In the genomic region with DNA sequence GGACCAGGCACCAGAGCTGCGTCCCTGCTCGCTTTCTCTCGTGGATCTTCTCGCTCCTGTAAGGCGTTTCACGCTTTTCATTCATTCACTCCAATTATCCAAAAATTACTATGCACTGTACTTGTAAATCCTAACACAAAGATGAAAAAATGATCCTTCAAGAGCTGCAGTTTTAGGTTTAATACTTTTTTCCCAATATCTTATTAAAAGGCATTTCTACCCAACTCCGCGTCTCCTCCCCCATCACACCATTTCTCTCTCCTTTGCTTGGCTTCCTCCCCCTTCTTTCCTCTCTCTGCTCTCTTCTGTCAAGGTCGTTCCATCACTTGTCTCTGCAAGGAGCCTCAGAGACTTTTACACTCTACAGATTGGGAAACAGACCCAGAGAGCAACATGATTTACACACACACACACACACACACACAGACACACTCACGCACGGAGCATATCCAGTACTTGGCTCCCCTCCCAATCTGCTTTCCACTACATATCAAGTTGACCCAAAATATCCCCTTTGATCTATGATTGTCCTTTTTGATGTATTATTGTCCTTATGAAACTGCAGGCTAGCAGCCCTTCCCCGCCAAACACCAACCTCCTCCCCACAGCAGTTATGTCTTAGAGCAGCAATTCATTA, we compare ENCODE assay signal across 8 cellular contexts. TPM values are rescaled to one million over a fixed set of nuclear protein-coding genes. Genes with fewer than 3 reads are reported as not detected.
DNase-seq lines count a peak whose midpoint lies in the region; ATAC-seq and TF ChIP-seq lines count a peak whose summit lies in the region.

No MANE protein-coding gene starts in this region.

- peak overlapping the region; percentile 91 for H3K4me2 ChIP-seq in mammary epithelial cell (ENCODE audit: insufficient read depth, low read depth, low read length)

- peaks cover 37% of the 10 kb centered on the region for H3K4me1 ChIP-seq in mammary epithelial cell (ENCODE audit: insufficient read depth, low read length)

- in situ Hi-C loops in mammary epithelial cell (cut with MboI; ENCODE audit: low sequenced_read_pairs in 2 of 2): loop anchor here in 1 of 2 donors (5.0 to 10.0 kb wide), 3 partner anchors 60 to 358 kb away; no protein-coding TSS in a partner anchor

- 20% methylated on average over 9 of the region's 12 CpGs for WGBS in mammary epithelial cell (ENCODE audit: low coverage, missing lambda C conversion rate)

- H3K27ac ChIP-seq in 22Rv1 (no peak overlapping the region), mammary epithelial cell (ENCODE audit: insufficient read depth, low read depth, low read length) (peak overlapping the region; percentile 9)

- TF ChIP-seq CTCF in 22Rv1 (IDR thresholded peaks at IDR 0.05) (peak; percentile 80), mammary epithelial cell (conservative IDR thresholded peaks at IDR 0.05 in 1 of 2, IDR thresholded peaks at IDR 0.05 in 1 of 2; ENCODE audit: extremely low read depth in 1 of 2, insufficient read depth in 1 of 2, low read depth in 1 of 2, low read length in 2 of 2) (no peak)

- dilution Hi-C loops in mammary epithelial cell (cut with HindIII; ENCODE audit: low sequenced_read_pairs): no loop called here

- peak overlapping the region; percentile 77 for H2AFZ ChIP-seq in mammary epithelial cell (ENCODE audit: low read depth, low read length)

- H3K9me3 Mint-ChIP-seq in memory B cell: no peaks in the 10 kb centered on the region

- H4K20me1 ChIP-seq in mammary epithelial cell (ENCODE audit: insufficient read depth, low read length): no peaks in the 10 kb centered on the region

- no peaks in the 10 kb centered on the region for H3K79me2 ChIP-seq in mammary epithelial cell (ENCODE audit: insufficient read depth, low read length)

- no peak for ATAC-seq in memory B cell (ENCODE audit: low read depth)
- ATAC-seq in GM19397 (IDR thresholded peaks at IDR 0.05; ENCODE audit: unreplicated experiment): no peak
- ATAC-seq in HG02852 (IDR thresholded peaks at IDR 0.05; ENCODE audit: unreplicated experiment): no peak

- peak overlapping the region; percentile 27 to 43 (median 42) for H3K4me3 ChIP-seq in mammary epithelial cell (replicated peaks in 1 of 3; ENCODE audit: insufficient read depth in 1 of 3, low read depth in 2 of 3, low read length in 3 of 3)

- intact Hi-C loops in mammary epithelial cell (cut with micrococcal nuclease): loop anchor here (1.0 to 10.0 kb wide), 6 partner anchors 62 to 361 kb away; a partner anchor contains a TSS

- CTCF ChIA-PET in mammary epithelial cell (lab: Charles Lee; ENCODE audit: low non-redundant PET): interaction anchor here (0.8 to 1.3 kb wide), 4 partner anchors 16 to 93 kb away, joined by 3 to 7 read pairs (median 4); no protein-coding TSS in a partner anchor

- H3K9ac ChIP-seq in mammary epithelial cell (ENCODE audit: insufficient read depth, low read length): peak overlapping the region; percentile 30

- no TSS peak for BruUV-seq in mammary epithelial cell (replicated peaks; lab: Mats Ljungman, UMichigan)

- no peaks in the 10 kb centered on the region for H3K27me3 ChIP-seq in mammary epithelial cell (ENCODE audit: insufficient read depth, low read length)

- peaks cover 7% of the 10 kb centered on the region for H3K4me1 Mint-ChIP-seq in memory B cell

- H3K27me3 Mint-ChIP-seq in memory B cell: peaks cover 24% of the 10 kb centered on the region

- DNase-seq in HT-29 (ENCODE audit: low spot score) (peak; percentile 22), mammary epithelial cell (no peak), memory B cell (ENCODE audit: low spot score in 2 of 2) (no peak), amygdala (lab: John Stamatoyannopoulos, UW) (no peak), DMS53 (lab: John Stamatoyannopoulos, UW) (no peak)

- no peak overlapping the region for H3K27ac Mint-ChIP-seq in memory B cell

- H3K9me3 ChIP-seq in mammary epithelial cell (replicated peaks; ENCODE audit: insufficient read depth, low read length): no peaks in the 10 kb centered on the region

- peak overlapping the region; percentile 60 for H3K4me3 Mint-ChIP-seq in memory B cell

- no peaks in the 10 kb centered on the region for H3K36me3 ChIP-seq in mammary epithelial cell (ENCODE audit: insufficient read depth, low read length)

- H3K36me3 Mint-ChIP-seq in memory B cell: no peaks in the 10 kb centered on the region

RNA-seq across cellular contexts. Expression of a gene that starts 0.5 kb away (rescaled TPM):
- 11.4 and 14.2 TPM in 2 replicates for total RNA-seq in HT-29 (2014; rRNA removed; shearing (Covaris generic))
- 10 to 100 TPM; 12.3 to 78.7 TPM for total RNA-seq in mammary epithelial cell
- polyA plus RNA-seq in mammary epithelial cell: 8.6 TPM
- polyA minus RNA-seq in mammary epithelial cell: 33.0 TPM
